8 cellular contexts compared by ENCODE assay signal in the genomic region with DNA sequence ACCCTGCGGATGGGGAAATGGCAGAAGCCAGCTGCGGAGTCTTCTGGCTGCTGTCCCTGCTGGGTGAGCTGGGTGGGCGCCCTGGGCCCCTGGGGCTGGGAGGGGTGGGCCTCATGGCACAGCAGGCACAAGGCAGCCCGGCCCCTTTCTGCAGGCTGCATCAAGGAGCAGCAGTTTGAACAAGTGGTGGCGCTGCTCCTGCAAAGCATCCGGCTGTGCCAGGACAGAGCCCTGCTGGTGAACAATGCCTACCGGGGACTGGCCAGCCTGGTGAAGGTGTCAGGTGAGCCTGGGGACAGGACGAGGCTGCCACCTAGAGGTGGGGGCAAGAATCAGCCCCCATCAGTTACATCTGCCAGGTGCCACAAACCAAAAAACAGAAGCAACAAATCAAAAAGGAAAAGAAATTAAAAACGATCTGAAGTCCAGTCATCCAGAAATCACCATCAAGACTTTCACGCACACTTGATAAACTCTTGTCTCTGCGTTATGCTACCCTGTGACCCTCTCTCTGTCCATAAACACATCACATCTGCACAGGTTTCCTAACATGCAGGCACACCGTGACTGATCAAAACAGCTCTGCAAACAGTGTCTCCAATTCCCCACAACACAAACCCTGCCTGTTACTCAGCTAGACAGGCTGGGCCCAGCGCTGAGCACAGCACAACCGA. TPM values are rescaled to one million over a fixed set of nuclear protein-coding genes. Genes with fewer than 3 reads are reported as not detected.
DNase-seq lines count a peak whose midpoint lies in the region; ATAC-seq and TF ChIP-seq lines count a peak whose summit lies in the region.

No MANE protein-coding gene starts in this region.

- in situ Hi-C loops in G401 (cut with HindIII; ENCODE audit: low sequenced_read_pairs) = no loop called here

- ATAC-seq in foreskin keratinocyte (peak; percentile 62), HG03460 (IDR thresholded peaks at IDR 0.05; ENCODE audit: unreplicated experiment) (no peak), HG02852 (IDR thresholded peaks at IDR 0.05; ENCODE audit: unreplicated experiment) (no peak)

- H3K4me1 ChIP-seq in foreskin keratinocyte = no peaks in the 10 kb centered on the region

- peak; percentile 95 for TF ChIP-seq CTCF in foreskin keratinocyte (conservative IDR thresholded peaks at IDR 0.05)

- DNase-seq in G401 (ENCODE audit: low spot score) (peak; percentile 10), NCI-H460 (ENCODE audit: extremely low read depth, low read depth) (peak; percentile 21), foreskin keratinocyte (peak; percentile 33 to 59), SKM-1 (lab: John Stamatoyannopoulos, UW; ENCODE audit: unreplicated experiment) (no peak)
- peak; percentile 70 for DNase-seq in activated T-cell treated with anti-CD3 and anti-CD28 coated beads, Interleukin-2, amount 50 U/mL, for 24 hours
- peak; percentile 68 for DNase-seq in stimulated activated CD4-positive, alpha-beta T cell treated with anti-CD3 and anti-CD28 coated beads, Interleukin-4, amount 100 ng/mL, for 1 hour

- no peaks in the 10 kb centered on the region for H3K27me3 ChIP-seq in foreskin keratinocyte

- no peak overlapping the region for H3K4me3 Mint-ChIP-seq in activated T-cell treated with anti-CD3 and anti-CD28 coated beads, Interleukin-2, amount 50 U/mL, for 24 hours

- H3K27me3 Mint-ChIP-seq in activated T-cell treated with anti-CD3 and anti-CD28 coated beads, Interleukin-2, amount 50 U/mL, for 24 hours = no peaks in the 10 kb centered on the region

- peaks cover 61% of the 10 kb centered on the region for H3K36me3 Mint-ChIP-seq in activated T-cell treated with anti-CD3 and anti-CD28 coated beads, Interleukin-2, amount 50 U/mL, for 24 hours (ENCODE audit: low read depth)

- H3K27ac Mint-ChIP-seq in activated T-cell treated with anti-CD3 and anti-CD28 coated beads, Interleukin-2, amount 50 U/mL, for 24 hours = peak overlapping the region; percentile 37

- peaks cover 18% of the 10 kb centered on the region for H3K4me1 Mint-ChIP-seq in activated T-cell treated with anti-CD3 and anti-CD28 coated beads, Interleukin-2, amount 50 U/mL, for 24 hours (ENCODE audit: low read depth)

- H3K27ac ChIP-seq in foreskin keratinocyte = no peak overlapping the region

- no peaks in the 10 kb centered on the region for H3K9me3 Mint-ChIP-seq in activated T-cell treated with anti-CD3 and anti-CD28 coated beads, Interleukin-2, amount 50 U/mL, for 24 hours

RNA-seq across cellular contexts. Expression of a gene that starts 13.9 kb away (rescaled TPM):
- total RNA-seq in G401 (2014; rRNA removed; shearing (Covaris generic)) = 25.0 and 38.8 TPM in 2 replicates
- total RNA-seq in NCI-H460 (2014; rRNA removed; shearing (Covaris generic)) = 22.1 and 27.1 TPM in 2 replicates
- 22.2 and 24.4 TPM in 2 replicates for polyA plus RNA-seq in NCI-H460 (2014; cell fraction: nucleus; rRNA removed)
- total RNA-seq in foreskin keratinocyte = 21.2 and 25.9 TPM in 2 replicates
- polyA plus RNA-seq in foreskin keratinocyte = 26.2 and 30.1 TPM in 2 replicates

RNA-seq across cellular contexts. Expression of a gene that starts 18.3 kb away (rescaled TPM):
- total RNA-seq in G401 (2014; rRNA removed; shearing (Covaris generic)) = 1.4 and 2.3 TPM in 2 replicates
- total RNA-seq in NCI-H460 (2014; rRNA removed; shearing (Covaris generic)) = 0.40 and 1.1 TPM in 2 replicates
- 4.2 and 8.2 TPM in 2 replicates for polyA plus RNA-seq in NCI-H460 (2014; cell fraction: nucleus; rRNA removed)
- total RNA-seq in foreskin keratinocyte = 0.28 and 0.65 TPM in 2 replicates
- 0.36 and 0.85 TPM in 2 replicates for polyA plus RNA-seq in foreskin keratinocyte

RNA-seq across cellular contexts. Expression of a gene that starts 27.7 kb away (rescaled TPM):
- total RNA-seq in G401 (2014; rRNA removed; shearing (Covaris generic)) = 0.37 and 1.1 TPM in 2 replicates
- 0.59 TPM in 1 of 2 replicates, not detected in the other for total RNA-seq in NCI-H460 (2014; rRNA removed; shearing (Covaris generic))
- polyA plus RNA-seq in NCI-H460 (2014; cell fraction: nucleus; rRNA removed) = 0.56 TPM in 1 of 2 replicates, not detected in the other
- 0.24 and 0.49 TPM in 2 replicates for total RNA-seq in foreskin keratinocyte
- polyA plus RNA-seq in foreskin keratinocyte = 0.38 and 0.44 TPM in 2 replicates

RNA-seq across cellular contexts. Expression of a gene that starts 28.0 kb away (rescaled TPM):
- total RNA-seq in G401 (2014; rRNA removed; shearing (Covaris generic)) = 333 and 361 TPM in 2 replicates
- 212 and 214 TPM in 2 replicates for total RNA-seq in NCI-H460 (2014; rRNA removed; shearing (Covaris generic))
- polyA plus RNA-seq in NCI-H460 (2014; cell fraction: nucleus; rRNA removed) = 176 and 197 TPM in 2 replicates
- 215 and 233 TPM in 2 replicates for total RNA-seq in foreskin keratinocyte
- polyA plus RNA-seq in foreskin keratinocyte = 151 and 158 TPM in 2 replicates

RNA-seq across cellular contexts. Expression of a gene that starts 47.6 kb away (rescaled TPM):
- 32.3 and 47.5 TPM in 2 replicates for total RNA-seq in G401 (2014; rRNA removed; shearing (Covaris generic))
- 51.3 and 52.6 TPM in 2 replicates for total RNA-seq in NCI-H460 (2014; rRNA removed; shearing (Covaris generic))
- 20.2 and 39.3 TPM in 2 replicates for polyA plus RNA-seq in NCI-H460 (2014; cell fraction: nucleus; rRNA removed)
- total RNA-seq in foreskin keratinocyte = 36.1 and 47.2 TPM in 2 replicates
- 58.5 and 63.9 TPM in 2 replicates for polyA plus RNA-seq in foreskin keratinocyte
